Comparison of ENCODE assay signal across 1 cellular context in genomic region chr11:116842909-116843308, GRCh38.
TF ChIP-seq lines count a peak whose summit lies in the region.

No MANE protein-coding gene starts in this region.

TF ChIP-seq in HepG2, 621 proteins besides CTCF, POLR2A, EP300 and RAD21:
- no peak for TF ChIP-seq ZFP90 (CRISPR knock-in tag; IDR thresholded peaks at IDR 0.05; ENCODE audit: borderline replicate concordance)
- no peak for TF ChIP-seq ZNF883 (CRISPR knock-in tag; IDR thresholded peaks at IDR 0.05; ENCODE audit: not compliant biosample characterization)
